In genomic region chr12:120240495-120240833, GRCh38 we compare ENCODE assay signal across 14 cellular contexts. TPM values are rescaled to one million over a fixed set of nuclear protein-coding genes. Genes with fewer than 3 reads are reported as not detected.
A peak's percentile ranks its signal among the peaks of the same experiment; 100 is the strongest.
DNase-seq lines count a peak whose midpoint lies in the region; ATAC-seq and TF ChIP-seq lines count a peak whose summit lies in the region.
"Had no signal": no experiment of that assay in that cellular context is flagged by ENCODE, and none has a peak within 500 bp of the region (broad histone marks: within the 10 kb centered on the region; RNA-seq: fewer than 3 reads in every experiment).

No MANE protein-coding gene starts in this region.

- no peak overlapping the region for H3K4me3 Mint-ChIP-seq in mesothelial cell of epicardium
- H3K4me3 Mint-ChIP-seq: activated CD8-positive, alpha-beta memory T cell treated with anti-CD3 and anti-CD28 coated beads, Interleukin-2, amount 10 ng/mL, durations not matched to agents 7 days and 5 days had no signal

- H3K4me3 ChIP-seq in transverse colon = no peak overlapping the region
- no peak overlapping the region for H3K4me3 ChIP-seq in effector memory CD4-positive, alpha-beta T cell (ENCODE audit: insufficient read depth, low read depth, low read length, poor library complexity, severe bottlenecking)
- H3K4me3 ChIP-seq: colonic mucosa, suprapubic skin had no signal

- H3K27me3 Mint-ChIP-seq in mesothelial cell of epicardium (ENCODE audit: low read depth) = no peaks in the 10 kb centered on the region
- H3K27me3 Mint-ChIP-seq: activated CD8-positive, alpha-beta memory T cell treated with anti-CD3 and anti-CD28 coated beads, Interleukin-2, amount 10 ng/mL, durations not matched to agents 7 days and 5 days had no signal

- peaks cover 61% of the 10 kb centered on the region for H3K4me1 Mint-ChIP-seq in mesothelial cell of epicardium

- no peak for TF ChIP-seq EP300 in transverse colon (IDR thresholded peaks at IDR 0.05; ENCODE audit: low read depth)

- 80% methylated on average over 5 of the region's 5 CpGs; no CpG with 5 or more reads in 1 of the 2 donors for WGBS in transverse colon (ENCODE audit: low coverage in 1 of 2), 2 donors

- no peaks in the 10 kb centered on the region for H3K27me3 ChIP-seq in transverse colon
- no peaks in the 10 kb centered on the region for H3K27me3 ChIP-seq in effector memory CD4-positive, alpha-beta T cell (replicated peaks; ENCODE audit: control insufficient read depth, insufficient read depth, low read length, poor library complexity, severe bottlenecking)
- H3K27me3 ChIP-seq: colonic mucosa, suprapubic skin had no signal

- H3K27ac ChIP-seq in epithelial cell of prostate (peak overlapping the region; percentile 99), transverse colon (peak overlapping the region; percentile 32 to 56 (median 42))
- no peak overlapping the region for H3K27ac ChIP-seq in effector memory CD4-positive, alpha-beta T cell (ENCODE audit: insufficient read depth, low read length, poor library complexity, severe bottlenecking)
- H3K27ac ChIP-seq: colonic mucosa had no signal

- in situ Hi-C loops in transverse colon (cut with MboI; ENCODE audit: low pct_ligation_motif_present in 1 of 4, low pct_unique_long_range_greater_than_20kb in 1 of 4, low sequenced_read_pairs in 3 of 4) = no loop called here

- ATAC-seq in Right ventricle myocardium inferior (no peak), left ventricle myocardium superior (no peak)
- ATAC-seq: activated CD8-positive, alpha-beta memory T cell treated with anti-CD3 and anti-CD28 coated beads, Interleukin-2, amount 10 ng/mL, durations not matched to agents 7 days and 5 days had no signal

- peak; percentile 67 for DNase-seq in Right ventricle myocardium inferior (ENCODE audit: missing footprints)
- no peak for DNase-seq in left ventricle myocardium superior
- no peak for DNase-seq in epithelial cell of prostate (ENCODE audit: low read depth, low spot score)
- no peak for DNase-seq in mesothelial cell of epicardium (ENCODE audit: low spot score in 2 of 2, unreplicated experiment in 2 of 2)
- no peak for DNase-seq in transverse colon
- DNase-seq in D341Med (ENCODE audit: low spot score) = no peak
- DNase-seq in DMS79 treated with DMSO at 0.1 percent for 48 hours (lab: John Stamatoyannopoulos, UW) = no peak
- DNase-seq in effector memory CD4-positive, alpha-beta T cell = no peak
- DNase-seq: activated CD8-positive, alpha-beta memory T cell treated with anti-CD3 and anti-CD28 coated beads, Interleukin-2, amount 10 ng/mL, durations not matched to agents 7 days and 5 days; colonic mucosa; NCI-H1105; nephron progenitor cell; SW 1271 had no signal

- intact Hi-C loops in Right ventricle myocardium inferior (cut with DNase I) = no loop called here
- intact Hi-C loops in left ventricle myocardium superior (cut with micrococcal nuclease) = no loop called here
- intact Hi-C loops in transverse colon (cut with DNase I; ENCODE audit: low total_unique reads) = no loop called here

- no peak for TF ChIP-seq CTCF in mesothelial cell of epicardium (IDR thresholded peaks at IDR 0.05; ENCODE audit: unreplicated experiment)
- no peak for TF ChIP-seq CTCF in transverse colon (IDR thresholded peaks at IDR 0.05)

- H3K36me3 Mint-ChIP-seq in mesothelial cell of epicardium = no peaks in the 10 kb centered on the region

- no peak for TF ChIP-seq POLR2A in transverse colon (IDR thresholded peaks at IDR 0.05)

- no peaks in the 10 kb centered on the region for H3K36me3 ChIP-seq in transverse colon
- peaks cover 14% of the 10 kb centered on the region for H3K36me3 ChIP-seq in effector memory CD4-positive, alpha-beta T cell (ENCODE audit: control insufficient read depth, insufficient read depth, low read length)
- H3K36me3 ChIP-seq: colonic mucosa, suprapubic skin had no signal

- peak overlapping the region; percentile 21 for H3K27ac Mint-ChIP-seq in mesothelial cell of epicardium
- H3K27ac Mint-ChIP-seq: activated CD8-positive, alpha-beta memory T cell treated with anti-CD3 and anti-CD28 coated beads, Interleukin-2, amount 10 ng/mL, durations not matched to agents 7 days and 5 days; nephron progenitor cell had no signal

- H3K9me3 ChIP-seq in transverse colon = no peaks in the 10 kb centered on the region
- H3K9me3 ChIP-seq in effector memory CD4-positive, alpha-beta T cell (ENCODE audit: control insufficient read depth, low read length) = no peaks in the 10 kb centered on the region
- H3K9me3 ChIP-seq: colonic mucosa, suprapubic skin had no signal

- peaks cover 30 to 82% (median 65%) of the 10 kb centered on the region in 4 donors for H3K4me1 ChIP-seq in transverse colon
- H3K4me1 ChIP-seq in effector memory CD4-positive, alpha-beta T cell (ENCODE audit: control insufficient read depth, insufficient read depth, low read length, poor library complexity, severe bottlenecking) = peaks cover 61% of the 10 kb centered on the region
- H3K4me1 ChIP-seq: colonic mucosa had no signal

- H3K9me3 Mint-ChIP-seq in mesothelial cell of epicardium = no peaks in the 10 kb centered on the region
- H3K9me3 Mint-ChIP-seq: nephron progenitor cell had no signal

RNA-seq across cellular contexts. Expression of gene PXN, which starts 25.1 kb away (rescaled TPM):
- 63.7 TPM for total RNA-seq in Right ventricle myocardium inferior
- 65.9 TPM for total RNA-seq in left ventricle myocardium superior
- 113 to 123 TPM (median 117 TPM) in 3 replicates for total RNA-seq in mesothelial cell of epicardium
- 100 to 1,000 TPM; 101 to 328 (median 198) TPM for total RNA-seq in transverse colon

RNA-seq across cellular contexts. Expression of gene RPLP0, which starts 39.6 kb away (rescaled TPM):
- total RNA-seq in Right ventricle myocardium inferior (892 TPM), left ventricle myocardium superior (674 TPM), mesothelial cell of epicardium (1,924 to 1,989 TPM (median 1,950 TPM) in 3 replicates), transverse colon (1,000 to 10,000 TPM in 3 of 4 donors, 100 to 1,000 TPM in 1; 660 to 2,105 (median 1,778) TPM)

RNA-seq across cellular contexts. Expression of gene GCN1, which starts 45.9 kb away (rescaled TPM):
- total RNA-seq in Right ventricle myocardium inferior (35.7 TPM), left ventricle myocardium superior (33.3 TPM), mesothelial cell of epicardium (121 to 134 TPM (median 127 TPM) in 3 replicates), transverse colon (100 to 1,000 TPM in 2 of 4 donors, 10 to 100 TPM in 2; 70.0 to 141 (median 107) TPM)

RNA-seq across cellular contexts. Expression of gene RNU4-2, which starts 51.2 kb away (rescaled TPM):
- 12,991 TPM for total RNA-seq in Right ventricle myocardium inferior
- total RNA-seq in left ventricle myocardium superior = 13,220 TPM
- total RNA-seq in mesothelial cell of epicardium = 9,118 to 10,048 TPM (median 9,930 TPM) in 3 replicates
- under 1 TPM; under 0.01 TPM for total RNA-seq in transverse colon

RNA-seq across cellular contexts. Expression of gene RNU4-1, which starts 52.6 kb away (rescaled TPM):
- 1,499 TPM for total RNA-seq in Right ventricle myocardium inferior
- 1,438 TPM for total RNA-seq in left ventricle myocardium superior
- 5,196 to 5,477 TPM (median 5,368 TPM) in 3 replicates for total RNA-seq in mesothelial cell of epicardium
- total RNA-seq in transverse colon = under 1 TPM in 3 of 4 donors, not detected in 1; under 0.01 TPM
- total RNA-seq: suprapubic skin had no signal
